9 cellular contexts compared by ENCODE assay signal in genomic region chr12:120292411-120292660, GRCh38. TPM values are rescaled to one million over a fixed set of nuclear protein-coding genes. Genes with fewer than 3 reads are reported as not detected.
A peak's percentile ranks its signal among the peaks of the same experiment; 100 is the strongest.
DNase-seq lines count a peak whose midpoint lies in the region; ATAC-seq, FAIRE-seq and TF ChIP-seq lines count a peak whose summit lies in the region.
"Had no signal": no experiment of that assay in that cellular context is flagged by ENCODE, and none has a peak within 500 bp of the region (broad histone marks: within the 10 kb centered on the region; RNA-seq: fewer than 3 reads in every experiment).

No MANE protein-coding gene starts in this region.

- H3K36me3 ChIP-seq in GM06990 (ENCODE audit: control insufficient read depth, insufficient read depth, low read length) (no peaks in the 10 kb centered on the region), K562 (ENCODE audit: control insufficient read depth, insufficient read depth, low read length) (no peaks in the 10 kb centered on the region), mesodermal cell (ENCODE audit: control insufficient read depth, insufficient read depth, low read length) (no peaks in the 10 kb centered on the region)

- POLR2A ChIA-PET in K562 (lab: Yijun Ruan, JAX): interaction anchor here (0.6 to 7.2 kb wide), 59 partner anchors 8 to 526 kb away, joined by 3 to 420 read pairs (median 8); partner anchors contain the start of genes BICDL1, COQ5, COX6A1 and DYNLL1

- TF ChIP-seq RAD21 in K562 (CRISPR knock-in tag; conservative IDR thresholded peaks at IDR 0.05 in 1 of 2, IDR thresholded peaks at IDR 0.05 in 1 of 2): no peak

- TF ChIP-seq CTCF in GM06990 (IDR thresholded peaks at IDR 0.05; ENCODE audit: insufficient read depth, low read length, poor library complexity, severe bottlenecking) (no peak), K562 (IDR thresholded peaks at IDR 0.05 in 2 of 3, conservative IDR thresholded peaks at IDR 0.05 in 1 of 3; ENCODE audit: insufficient read depth in 2 of 3, low read depth in 1 of 3, low read length in 3 of 3) (no peak)

- ATAC-seq in HG02870 (IDR thresholded peaks at IDR 0.05; ENCODE audit: unreplicated experiment): peak; percentile 5
- ATAC-seq in K562: peak; percentile 6
- no peak for ATAC-seq in HG02588 (IDR thresholded peaks at IDR 0.05; ENCODE audit: unreplicated experiment)
- no peak for ATAC-seq in GM19467 (IDR thresholded peaks at IDR 0.05; ENCODE audit: unreplicated experiment)
- ATAC-seq in GM21737 (IDR thresholded peaks at IDR 0.05; ENCODE audit: unreplicated experiment): no peak

- H3K79me2 ChIP-seq in K562 (ENCODE audit: control insufficient read depth, insufficient read depth, low read length): no peaks in the 10 kb centered on the region

- peak overlapping the region; percentile 65 for H3K4me3 ChIP-seq in GM06990 (replicated peaks; ENCODE audit: low read depth, low read length)
- peak overlapping the region; percentile 44 for H3K4me3 ChIP-seq in K562
- peak overlapping the region; percentile 41 for H3K4me3 ChIP-seq in mesodermal cell (ENCODE audit: extremely low read depth, insufficient read depth, low read length, poor library complexity, severe bottlenecking)

- TF ChIP-seq EP300 in K562 (IDR thresholded peaks at IDR 0.05; ENCODE audit: low read length): no peak

- in situ Hi-C loops in K562 (cut with MboI): no loop called here

- CTCF ChIA-PET in K562 (lab: Yijun Ruan, JAX; ENCODE audit: low intra/inter-chr PET ratio): no interaction called here

- H3K27me3 ChIP-seq in GM06990 (replicated peaks; ENCODE audit: control insufficient read depth, insufficient read depth, low read length): no peaks in the 10 kb centered on the region
- H3K27me3 ChIP-seq in K562 (ENCODE audit: control insufficient read depth in 2 of 2, insufficient read depth in 2 of 2, low read length in 2 of 2): no peaks in the 10 kb centered on the region

- H3K9me3 ChIP-seq in K562 (replicated peaks; ENCODE audit: control insufficient read depth, insufficient read depth, low read depth, low read length) (no peaks in the 10 kb centered on the region), mesodermal cell (ENCODE audit: control insufficient read depth, low read length) (no peaks in the 10 kb centered on the region)

- H2AFZ ChIP-seq in K562 (ENCODE audit: low read depth, low read length): peak overlapping the region; percentile 78

- under 1% methylated on average over 17 of the region's 17 CpGs for WGBS in K562 (ENCODE audit: insufficient coverage, low coverage, missing lambda C conversion rate)
- WGBS in mesodermal cell (ENCODE audit: insufficient coverage in 2 of 2), 2 experiments: 0% methylated on average over 9 to 16 of the region's 17 CpGs

- no peaks in the 10 kb centered on the region for H3K9me1 ChIP-seq in K562 (ENCODE audit: control insufficient read depth, insufficient read depth, low read length)

- H3K27ac ChIP-seq in K562 (ENCODE audit: extremely low read depth, low read depth, low read length) (peak overlapping the region; percentile 100), mesodermal cell (ENCODE audit: low read depth, low read length, severe bottlenecking) (peak overlapping the region; percentile 100)

- DNase-seq in GM06990 (ENCODE audit: extremely low read depth, insufficient read length) (no peak), K562 (ENCODE audit: extremely low read depth in 1 of 4, low spot score in 3 of 4) (no peak)
- DNase-seq in stimulated activated CD4-positive, alpha-beta T cell treated with anti-CD3 and anti-CD28 coated beads, Interleukin-4, amount 100 ng/mL, for 24 hours: no peak

- peak overlapping the region; percentile 79 for H3K4me2 ChIP-seq in K562 (ENCODE audit: insufficient read depth, low read length)

- peaks cover 8 to 18% of the 10 kb centered on the region in 2 experiments; a peak in 4 of 5 replicates for H3K4me1 ChIP-seq in K562 (replicated peaks in 1 of 2; ENCODE audit: control insufficient read depth in 2 of 2, insufficient read depth in 2 of 2, low read length in 2 of 2)
- peaks cover 7% of the 10 kb centered on the region for H3K4me1 ChIP-seq in mesodermal cell (ENCODE audit: control insufficient read depth, insufficient read depth, low read length, poor library complexity, severe bottlenecking)

- no peak for TF ChIP-seq POLR2A in K562 (conservative IDR thresholded peaks at IDR 0.05)

- FAIRE-seq in K562 (lab: Jason Lieb, UNC): no peak

- no peaks in the 10 kb centered on the region for H4K20me1 ChIP-seq in K562 (replicated peaks; ENCODE audit: control insufficient read depth, insufficient read depth, low read length)

- BruUV-seq in K562 (replicated peaks; lab: Mats Ljungman, UMichigan): TSS peak; percentile 97

- H3K9ac ChIP-seq in K562 (ENCODE audit: insufficient read depth in 1 of 2, low read depth in 2 of 2, low read length in 2 of 2): peak overlapping the region; percentile 93 to 95

- intact Hi-C loops in K562 (cut with micrococcal nuclease): loop anchor here (10.0 kb wide), 1 partner anchor 178 kb away; the partner anchor contains the start of gene RAB35

RNA-seq across cellular contexts. Expression of gene RNU4-2, which starts 0.6 kb away (rescaled TPM):
- under 0.01 TPM in 2 replicates for total RNA-seq in K562 (2011; cell fraction: chromatin; rRNA removed; ENCODE audit: low replicate concordance)
- under 0.01 TPM in 2 replicates for total RNA-seq in K562 (2011; cell fraction: nucleolus; rRNA removed)
- total RNA-seq in K562 (2011; cell fraction: nucleoplasm; rRNA removed): under 0.01 TPM in 2 replicates
- total RNA-seq in K562 (2014; rRNA removed) (under 0.01 TPM in 2 replicates), K562 (2014; rRNA removed; fragmentation: Illumina TruSeq; extraction: Trizol) (25,223 and 25,496 TPM in 2 replicates), K562 (2015; rRNA removed; fragmentation: Illumina TruSeq; extraction: Trizol) (12,048 and 12,298 TPM in 2 replicates), K562 (2021) (3,537 and 4,682 TPM in 2 replicates)
- polyA plus RNA-seq in K562 (2011; rRNA removed) (under 0.01 TPM in 1 of 2 replicates, not detected in the other), K562 (2014; fragmentation: Illumina TruSeq; extraction: Trizol) (not detected in 2 replicates), K562 (2014; fragmentation: Nextera tagmentation; extraction: Ambion mirVana) (not detected), K562 (2014; rRNA removed) (not detected in 2 replicates)
- polyA plus RNA-seq in K562 (2011; cell fraction: cytosol; rRNA removed): under 0.01 TPM in 2 replicates
- under 0.01 TPM in 2 replicates for polyA plus RNA-seq in K562 (2011; cell fraction: nucleus; rRNA removed)
- 413 TPM in 1 of 2 replicates, not detected in the other for polyA plus RNA-seq in K562 (2012)
- polyA minus RNA-seq in K562 (2011; rRNA and poly(A)+ RNA removed): 22,641 and 27,760 TPM in 2 replicates
- polyA minus RNA-seq in K562 (2011; cell fraction: cytosol; rRNA and poly(A)+ RNA removed): 52,716 and 68,347 TPM in 2 replicates
- polyA minus RNA-seq in K562 (2011; cell fraction: nucleus; rRNA and poly(A)+ RNA removed): under 0.01 TPM in 2 replicates
- 3,572 TPM for polyA plus RNA-seq in mesodermal cell (2013, experiment 1 of 2)
- polyA plus RNA-seq in mesodermal cell (2013, experiment 2 of 2): 5,947 TPM

RNA-seq across cellular contexts. Expression of gene RNU4-1, which starts 0.7 kb away (rescaled TPM):
- under 0.01 TPM in 2 replicates for total RNA-seq in K562 (2011; cell fraction: chromatin; rRNA removed; ENCODE audit: low replicate concordance)
- under 0.01 TPM in 2 replicates for total RNA-seq in K562 (2011; cell fraction: nucleolus; rRNA removed)
- under 0.01 TPM in 2 replicates for total RNA-seq in K562 (2011; cell fraction: nucleoplasm; rRNA removed)
- total RNA-seq in K562 (2014; rRNA removed) (under 0.01 TPM in 2 replicates), K562 (2014; rRNA removed; fragmentation: Illumina TruSeq; extraction: Trizol) (19,719 and 20,874 TPM in 2 replicates), K562 (2015; rRNA removed; fragmentation: Illumina TruSeq; extraction: Trizol) (10,612 and 10,827 TPM in 2 replicates), K562 (2021) (3,001 and 3,563 TPM in 2 replicates)
- polyA plus RNA-seq in K562 (2011; rRNA removed) (under 0.01 TPM in 2 replicates), K562 (2014; fragmentation: Illumina TruSeq; extraction: Trizol) (not detected in 2 replicates), K562 (2014; fragmentation: Nextera tagmentation; extraction: Ambion mirVana) (not detected), K562 (2014; rRNA removed) (not detected in 2 replicates)
- under 0.01 TPM in 1 of 2 replicates, not detected in the other for polyA plus RNA-seq in K562 (2011; cell fraction: cytosol; rRNA removed)
- polyA plus RNA-seq in K562 (2011; cell fraction: nucleus; rRNA removed): under 0.01 TPM in 2 replicates
- polyA plus RNA-seq in K562 (2012): 195 TPM in 1 of 2 replicates, not detected in the other
- 15,789 and 16,657 TPM in 2 replicates for polyA minus RNA-seq in K562 (2011; rRNA and poly(A)+ RNA removed)
- polyA minus RNA-seq in K562 (2011; cell fraction: cytosol; rRNA and poly(A)+ RNA removed): 57,407 and 78,930 TPM in 2 replicates
- polyA minus RNA-seq in K562 (2011; cell fraction: nucleus; rRNA and poly(A)+ RNA removed): under 0.01 TPM in 2 replicates
- 2,740 TPM for polyA plus RNA-seq in mesodermal cell (2013, experiment 1 of 2)
- 5,488 TPM for polyA plus RNA-seq in mesodermal cell (2013, experiment 2 of 2)
- total RNA-seq: M059J had no signal

RNA-seq across cellular contexts. Expression of gene SIRT4, which starts 9.8 kb away (rescaled TPM):
- total RNA-seq in K562 (2011; cell fraction: chromatin; rRNA removed; ENCODE audit: low replicate concordance): 2.8 and 3.7 TPM in 2 replicates
- total RNA-seq in K562 (2011; cell fraction: nucleolus; rRNA removed): 2.5 and 2.6 TPM in 2 replicates
- total RNA-seq in K562 (2011; cell fraction: nucleoplasm; rRNA removed): 2.8 and 3.2 TPM in 2 replicates
- 0.86 and 3.1 TPM in 2 replicates for total RNA-seq in K562 (2014; rRNA removed)
- 2.3 TPM in 2 replicates for total RNA-seq in K562 (2014; rRNA removed; fragmentation: Illumina TruSeq; extraction: Trizol)
- 1.5 and 1.6 TPM in 2 replicates for total RNA-seq in K562 (2015; rRNA removed; fragmentation: Illumina TruSeq; extraction: Trizol)
- total RNA-seq in K562 (2021): 2.5 and 3.1 TPM in 2 replicates
- 2.4 and 3.2 TPM in 2 replicates for polyA plus RNA-seq in K562 (2011; rRNA removed)
- polyA plus RNA-seq in K562 (2011; cell fraction: cytosol; rRNA removed): 2.5 TPM in 2 replicates
- polyA plus RNA-seq in K562 (2011; cell fraction: nucleus; rRNA removed): 1.2 and 1.5 TPM in 2 replicates
- 2.4 and 3.6 TPM in 2 replicates for polyA plus RNA-seq in K562 (2012)
- 2.7 and 2.8 TPM in 2 replicates for polyA plus RNA-seq in K562 (2014; fragmentation: Illumina TruSeq; extraction: Trizol)
- polyA plus RNA-seq in K562 (2014; fragmentation: Nextera tagmentation; extraction: Ambion mirVana): 1 to 10 TPM; 5.1 to 5.2 TPM
- 1.8 and 3.2 TPM in 2 replicates for polyA plus RNA-seq in K562 (2014; rRNA removed)
- polyA minus RNA-seq in K562 (2011; rRNA and poly(A)+ RNA removed): 1.9 and 2.5 TPM in 2 replicates
- 1.4 TPM in 1 of 2 replicates, not detected in the other for polyA minus RNA-seq in K562 (2011; cell fraction: cytosol; rRNA and poly(A)+ RNA removed)
- polyA minus RNA-seq in K562 (2011; cell fraction: nucleus; rRNA and poly(A)+ RNA removed): 0.54 and 2.2 TPM in 2 replicates
- polyA plus RNA-seq in mesodermal cell (2013, experiment 1 of 2): 4.6 TPM
- polyA plus RNA-seq in mesodermal cell (2013, experiment 2 of 2): 2.9 TPM

RNA-seq across cellular contexts. Expression of gene PXN, which starts 26.8 kb away (rescaled TPM):
- 70.6 and 142 TPM in 2 replicates for total RNA-seq in K562 (2011; cell fraction: chromatin; rRNA removed; ENCODE audit: low replicate concordance)
- 45.5 and 48.2 TPM in 2 replicates for total RNA-seq in K562 (2011; cell fraction: nucleolus; rRNA removed)
- total RNA-seq in K562 (2011; cell fraction: nucleoplasm; rRNA removed): 51.8 and 52.7 TPM in 2 replicates
- 18.6 and 22.7 TPM in 2 replicates for total RNA-seq in K562 (2014; rRNA removed)
- total RNA-seq in K562 (2014; rRNA removed; fragmentation: Illumina TruSeq; extraction: Trizol): 13.1 and 16.4 TPM in 2 replicates
- total RNA-seq in K562 (2015; rRNA removed; fragmentation: Illumina TruSeq; extraction: Trizol): 13.5 and 14.2 TPM in 2 replicates
- 66.6 and 74.1 TPM in 2 replicates for total RNA-seq in K562 (2021)
- 28.6 and 44.1 TPM in 2 replicates for polyA plus RNA-seq in K562 (2011; rRNA removed)
- 31.5 and 36.7 TPM in 2 replicates for polyA plus RNA-seq in K562 (2011; cell fraction: cytosol; rRNA removed)
- polyA plus RNA-seq in K562 (2011; cell fraction: nucleus; rRNA removed): 43.4 and 76.1 TPM in 2 replicates
- 59.0 and 70.2 TPM in 2 replicates for polyA plus RNA-seq in K562 (2012)
- 64.7 and 71.8 TPM in 2 replicates for polyA plus RNA-seq in K562 (2014; fragmentation: Illumina TruSeq; extraction: Trizol)
- polyA plus RNA-seq in K562 (2014; fragmentation: Nextera tagmentation; extraction: Ambion mirVana): 1 to 10 TPM; 4.0 to 4.8 TPM
- polyA plus RNA-seq in K562 (2014; rRNA removed): 40.7 and 42.2 TPM in 2 replicates
- polyA minus RNA-seq in K562 (2011; rRNA and poly(A)+ RNA removed): 19.9 and 22.3 TPM in 2 replicates
- 16.7 and 38.8 TPM in 2 replicates for polyA minus RNA-seq in K562 (2011; cell fraction: cytosol; rRNA and poly(A)+ RNA removed)
- 12.4 and 19.8 TPM in 2 replicates for polyA minus RNA-seq in K562 (2011; cell fraction: nucleus; rRNA and poly(A)+ RNA removed)
- polyA plus RNA-seq in mesodermal cell (2013, experiment 1 of 2): 85.7 TPM
- 72.4 TPM for polyA plus RNA-seq in mesodermal cell (2013, experiment 2 of 2)

RNA-seq across cellular contexts. Expression of gene PLA2G1B, which starts 35.2 kb away (rescaled TPM):
- not detected in 2 replicates for total RNA-seq in K562 (2011; cell fraction: chromatin; rRNA removed; ENCODE audit: low replicate concordance)
- total RNA-seq in K562 (2011; cell fraction: nucleolus; rRNA removed): not detected in 2 replicates
- total RNA-seq in K562 (2011; cell fraction: nucleoplasm; rRNA removed): not detected in 2 replicates
- total RNA-seq in K562 (2014; rRNA removed) (not detected in 2 replicates), K562 (2014; rRNA removed; fragmentation: Illumina TruSeq; extraction: Trizol) (not detected in 2 replicates), K562 (2015; rRNA removed; fragmentation: Illumina TruSeq; extraction: Trizol) (not detected in 2 replicates), K562 (2021) (1.4 and 1.8 TPM in 2 replicates)
- polyA plus RNA-seq in K562 (2011; rRNA removed) (not detected in 2 replicates), K562 (2014; fragmentation: Illumina TruSeq; extraction: Trizol) (not detected in 2 replicates), K562 (2014; fragmentation: Nextera tagmentation; extraction: Ambion mirVana) (not detected), K562 (2014; rRNA removed) (not detected in 2 replicates)
- polyA plus RNA-seq in K562 (2011; cell fraction: cytosol; rRNA removed): not detected in 2 replicates
- polyA plus RNA-seq in K562 (2011; cell fraction: nucleus; rRNA removed): not detected in 2 replicates
- polyA plus RNA-seq in K562 (2012): not detected in 2 replicates
- polyA minus RNA-seq in K562 (2011; rRNA and poly(A)+ RNA removed): not detected in 2 replicates
- not detected in 2 replicates for polyA minus RNA-seq in K562 (2011; cell fraction: cytosol; rRNA and poly(A)+ RNA removed)
- not detected in 2 replicates for polyA minus RNA-seq in K562 (2011; cell fraction: nucleus; rRNA and poly(A)+ RNA removed)
- not detected for polyA plus RNA-seq in mesodermal cell (2013, experiment 1 of 2)
- not detected for polyA plus RNA-seq in mesodermal cell (2013, experiment 2 of 2)
- total RNA-seq: M059J had no signal

Comparison
In these comparisons a context has a peak if more than half of its experiments do, and no peak if none do; other contexts are left out.
1. ATAC-seq: peak in HG02870 (single experiment) and K562 (single experiment); none in HG02588 (single experiment), GM19467 (single experiment) and GM21737 (single experiment).
2. Peak in every context shown above with its lines, with median percentiles within 50 percentile points of each other: H3K4me3 ChIP-seq.